19 cellular contexts compared by ENCODE assay signal in the genomic region with DNA sequence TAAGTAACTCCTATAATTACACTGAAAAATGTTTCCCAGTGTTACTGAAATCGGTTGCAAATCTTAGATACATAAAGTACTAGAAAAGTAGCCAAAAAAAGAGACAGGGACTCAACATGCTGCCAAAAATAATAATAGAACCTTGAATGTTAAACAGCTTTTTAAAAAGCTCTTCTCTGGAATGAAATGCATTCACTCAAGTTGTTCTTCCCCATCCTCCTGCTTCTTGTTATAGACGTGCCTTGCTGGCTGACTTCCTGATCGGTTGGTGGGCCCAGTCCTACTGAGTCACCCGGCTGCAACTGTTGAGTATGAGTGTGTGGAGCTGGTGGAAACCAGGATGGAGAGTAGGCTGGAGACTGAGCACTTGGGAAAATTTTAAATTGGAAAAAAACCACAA. TPM values are rescaled to one million over a fixed set of nuclear protein-coding genes. Genes with fewer than 3 reads are reported as not detected.
A peak's percentile ranks its signal among the peaks of the same experiment; 100 is the strongest.
DNase-seq lines count a peak whose midpoint lies in the region; ATAC-seq, FAIRE-seq and TF ChIP-seq lines count a peak whose summit lies in the region.
"Had no signal": no experiment of that assay in that cellular context is flagged by ENCODE, and none has a peak within 500 bp of the region (broad histone marks: within the 10 kb centered on the region; RNA-seq: fewer than 3 reads in every experiment).

No MANE protein-coding gene starts in this region.

- 61 to 77% (median 71%) methylated on average over 4 of the region's 4 CpGs for WGBS in stomach, 5 donors
- WGBS in pancreas, 2 donors, result 67 to 78% methylated on average over 4 of the region's 4 CpGs

- H3K27me3 ChIP-seq in stomach (no peaks in the 10 kb centered on the region), pancreas (no peaks in the 10 kb centered on the region)
- H3K27me3 ChIP-seq: body of pancreas, transverse colon had no signal

- H3K4me1 Mint-ChIP-seq in HFFc6 (ENCODE audit: low read depth), result peaks cover 16% of the 10 kb centered on the region
- H3K4me1 Mint-ChIP-seq: activated CD4-positive, alpha-beta T cell treated with anti-CD3 and anti-CD28 coated beads, Interleukin-2, amount 10 ng/mL, durations not matched to agents 24 days and 14 days; T-helper 17 cell had no signal

- no peak for TF ChIP-seq EP300 in stomach (IDR thresholded peaks at IDR 0.05)

- H3K27ac ChIP-seq in caudate nucleus (ENCODE audit: low read depth, low read length), result peak overlapping the region; percentile 37
- no peak overlapping the region for H3K27ac ChIP-seq in stomach
- H3K27ac ChIP-seq in pancreas, result no peak overlapping the region
- H3K27ac ChIP-seq: A549, body of pancreas, transverse colon had no signal

- H3K4me3 Mint-ChIP-seq in HFFc6, result no peak overlapping the region
- H3K4me3 Mint-ChIP-seq: activated CD4-positive, alpha-beta T cell treated with anti-CD3 and anti-CD28 coated beads, Interleukin-2, amount 10 ng/mL, durations not matched to agents 24 days and 14 days; T-helper 17 cell had no signal

- TF ChIP-seq POLR2A in stomach (IDR thresholded peaks at IDR 0.05), result no peak

- H3K36me3 ChIP-seq in stomach (no peaks in the 10 kb centered on the region), pancreas (no peaks in the 10 kb centered on the region)
- H3K36me3 ChIP-seq: transverse colon had no signal

- H3K9me3 ChIP-seq in stomach, result no peaks in the 10 kb centered on the region
- no peaks in the 10 kb centered on the region for H3K9me3 ChIP-seq in pancreas
- H3K9me3 ChIP-seq: A549, body of pancreas, transverse colon had no signal

- POLR2A ChIA-PET in AG04449 (lab: Yijun Ruan, JAX), result no interaction called here

- TF ChIP-seq CTCF in AG04449 (IDR thresholded peaks at IDR 0.05; ENCODE audit: insufficient read depth, low read length, missing control alignments) (no peak), HFFc6 (IDR thresholded peaks at IDR 0.05) (no peak), stomach (IDR thresholded peaks at IDR 0.05) (no peak), pancreas (IDR thresholded peaks at IDR 0.05) (no peak)

- no peaks in the 10 kb centered on the region for H3K36me3 Mint-ChIP-seq in HFFc6 (ENCODE audit: low read depth)

- intact Hi-C loops in stomach (cut with DNase I; ENCODE audit: low total_unique reads) (no loop called here), pancreas (cut with DNase I) (no loop called here)

- no peak overlapping the region; the same call in 1 of the 2 replicates for H3K27ac Mint-ChIP-seq in HFFc6
- H3K27ac Mint-ChIP-seq: activated CD4-positive, alpha-beta T cell treated with anti-CD3 and anti-CD28 coated beads, Interleukin-2, amount 10 ng/mL, durations not matched to agents 24 days and 14 days; T-helper 17 cell had no signal

- no peaks in the 10 kb centered on the region; the same call in none of the 2 replicates for H3K27me3 Mint-ChIP-seq in HFFc6 (ENCODE audit: insufficient read depth)
- H3K27me3 Mint-ChIP-seq: activated CD4-positive, alpha-beta T cell treated with anti-CD3 and anti-CD28 coated beads, Interleukin-2, amount 10 ng/mL, durations not matched to agents 24 days and 14 days had no signal

- H3K4me3 ChIP-seq in AG04449 (ENCODE audit: low read depth, low read length) (no peak overlapping the region), stomach (no peak overlapping the region), pancreas (no peak overlapping the region)
- H3K4me3 ChIP-seq: A549, body of pancreas, GM12878, transverse colon had no signal

- ATAC-seq in GM21447 (IDR thresholded peaks at IDR 0.05; ENCODE audit: unreplicated experiment), result no peak
- no peak for ATAC-seq in HG02623 (IDR thresholded peaks at IDR 0.05; ENCODE audit: unreplicated experiment)
- no peak for ATAC-seq in pancreas
- ATAC-seq: A549, body of pancreas, T-helper 17 cell had no signal

- DNase-seq in AG04449 (ENCODE audit: low read depth, low spot score) (peak; percentile 76), HFFc6 (peak; percentile 35), caudate nucleus (lab: John Stamatoyannopoulos, UW) (peak in 41 of 61 donors; percentile 3 to 89 (median 33)), kidney tubule cell (ENCODE audit: low spot score) (peak; percentile 10), stomach (no peak), pancreas (no peak)
- DNase-seq: activated CD4-positive, alpha-beta T cell treated with anti-CD3 and anti-CD28 coated beads, Interleukin-2, amount 10 ng/mL, durations not matched to agents 24 days and 14 days; activated T-cell treated with anti-CD3 and anti-CD28 coated beads, Interleukin-2, amount 50 U/mL, for 48 hours; NCI-H1694 treated with DMSO at 0.1 percent for 48 hours; NCI-H526; T-helper 17 cell; transverse colon had no signal

- no peak for FAIRE-seq in pancreas (lab: Jason Lieb, UNC)
- FAIRE-seq: A549, D721Med, endothelial cell of umbilical vein, GM12878 had no signal

- CTCF ChIA-PET in AG04449 (lab: Yijun Ruan, JAX), result no interaction called here

- H3K9me3 Mint-ChIP-seq in HFFc6, result no peaks in the 10 kb centered on the region
- H3K9me3 Mint-ChIP-seq: activated CD4-positive, alpha-beta T cell treated with anti-CD3 and anti-CD28 coated beads, Interleukin-2, amount 10 ng/mL, durations not matched to agents 24 days and 14 days had no signal

- no peaks in the 10 kb centered on the region for H3K4me1 ChIP-seq in stomach
- H3K4me1 ChIP-seq in pancreas, result no peaks in the 10 kb centered on the region
- H3K4me1 ChIP-seq: A549, body of pancreas, transverse colon had no signal

RNA-seq across cellular contexts. Expression of gene RAPGEF5, which starts 30.6 kb away (rescaled TPM):
- 1 to 10 TPM in 4 of 6 experiments, under 1 TPM in 2; 0.33 to 2.4 (median 1.3) TPM for total RNA-seq in HFFc6 (2021; fragmentation: NEBNext Ultra II Directional; extraction: Animal tissue kit (Norgen Biotek cat#: 25700))
- total RNA-seq in stomach (100 to 1,000 TPM in 1 of 5 donors, 10 to 100 TPM in 3, 1 to 10 TPM in 1; 3.6 to 190 (median 29.8) TPM), pancreas (10 to 100 TPM; 19.6 to 38.9 (median 31.0) TPM)
- polyA plus RNA-seq in stomach (1 to 10 TPM; 1.5 to 8.6 (median 3.6) TPM), pancreas (1 to 10 TPM; 7.5 to 9.0 TPM)

Comparison
In these comparisons a context has a peak if more than half of its experiments do, and no peak if none do; other contexts are left out.
1. DNase-seq: peak in AG04449 (single experiment), HFFc6 (single experiment), caudate nucleus (41 of 61) and kidney tubule cell (single experiment); none in stomach (single experiment) and pancreas (0 of 6).